ENCODE assay signal across 14 cellular contexts in genomic region chr7:139563856-139564255, GRCh38. TPM values are rescaled to one million over a fixed set of nuclear protein-coding genes. Genes with fewer than 3 reads are reported as not detected.
DNase-seq lines count a peak whose midpoint lies in the region; ATAC-seq and TF ChIP-seq lines count a peak whose summit lies in the region.
"Had no signal": no experiment of that assay in that cellular context is flagged by ENCODE, and none has a peak within 500 bp of the region (broad histone marks: within the 10 kb centered on the region; RNA-seq: fewer than 3 reads in every experiment).

No MANE protein-coding gene starts in this region.

- TF ChIP-seq CTCF in WERI-Rb-1 (IDR thresholded peaks at IDR 0.05; ENCODE audit: low read depth, low read length), result no peak
- TF ChIP-seq CTCF in PC-3 (conservative IDR thresholded peaks at IDR 0.05; ENCODE audit: low read depth, low read length), result no peak

- BruUV-seq in PC-3 (replicated peaks; lab: Mats Ljungman, UMichigan), result no TSS peak

- H2AFZ ChIP-seq in PC-3 (ENCODE audit: low read length), result no peak overlapping the region

- H3K4me3 Mint-ChIP-seq in activated naive CD8-positive, alpha-beta T cell, result no peak overlapping the region
- H3K4me3 Mint-ChIP-seq in activated naive CD8-positive, alpha-beta T cell treated with anti-CD3 and anti-CD28 coated beads for 36 hours, result no peak overlapping the region
- H3K4me3 Mint-ChIP-seq: CD4-positive, alpha-beta memory T cell had no signal

- no peaks in the 10 kb centered on the region for H3K9me2 ChIP-seq in PC-3 (replicated peaks; ENCODE audit: low read length)

- peak overlapping the region; percentile 55 for H3K27ac Mint-ChIP-seq in activated naive CD8-positive, alpha-beta T cell
- no peak overlapping the region for H3K27ac Mint-ChIP-seq in activated naive CD8-positive, alpha-beta T cell treated with anti-CD3 and anti-CD28 coated beads for 36 hours

- H3K4me2 ChIP-seq in BLaER1 treated with 17β-estradiol and CSF1 and Interleukin-3, amounts not matched to agents 10 nM and 100 nM, result peak overlapping the region in 6 of 11 experiments; percentile 46 to 76 (median 62); a peak in 10 of 22 replicates
- no peak overlapping the region for H3K4me2 ChIP-seq in PC-3 (ENCODE audit: low read length)

- H3K79me2 ChIP-seq in PC-3 (ENCODE audit: low read length), result no peaks in the 10 kb centered on the region

- H3K9me3 Mint-ChIP-seq in activated naive CD8-positive, alpha-beta T cell (ENCODE audit: low read depth), result no peaks in the 10 kb centered on the region
- H3K9me3 Mint-ChIP-seq in activated naive CD8-positive, alpha-beta T cell treated with anti-CD3 and anti-CD28 coated beads for 36 hours, result peaks cover 3% of the 10 kb centered on the region

- intact Hi-C loops in PC-3 (cut with micrococcal nuclease), result no loop called here

- CTCF ChIA-PET in PC-3 (lab: Charles Lee), result no interaction called here

- H3K27ac ChIP-seq in BLaER1 treated with 17β-estradiol and CSF1 and Interleukin-3, amounts not matched to agents 10 nM and 100 nM, result 0 out of 22 replicates have a peak overlapping the region, but pooled peaks of 2 of the 11 experiments have one; percentile 41 to 50
- H3K27ac ChIP-seq in WERI-Rb-1 (no peak overlapping the region), PC-3 (ENCODE audit: low read length) (no peak overlapping the region)

- peaks cover 20% of the 10 kb centered on the region for H3K36me3 Mint-ChIP-seq in activated naive CD8-positive, alpha-beta T cell
- H3K36me3 Mint-ChIP-seq in activated naive CD8-positive, alpha-beta T cell treated with anti-CD3 and anti-CD28 coated beads for 36 hours, result peaks cover 12% of the 10 kb centered on the region

- no peak for ATAC-seq in left lobe of liver
- no peak for ATAC-seq in PC-3
- ATAC-seq: HCT116 had no signal

- peaks cover 0 to 10% (median 6%) of the 10 kb centered on the region in 11 experiments; a peak in 7 of 22 replicates for H3K9me3 ChIP-seq in BLaER1 treated with 17β-estradiol and CSF1 and Interleukin-3, amounts not matched to agents 10 nM and 100 nM (replicated peaks in 1 of 11)
- H3K9me3 ChIP-seq in WERI-Rb-1 (ENCODE audit: severe bottlenecking) (no peaks in the 10 kb centered on the region), PC-3 (ENCODE audit: low read length) (no peaks in the 10 kb centered on the region)

- no peaks in the 10 kb centered on the region for H3F3A ChIP-seq in PC-3 (ENCODE audit: low read length, unreplicated experiment)

- H4K20me1 ChIP-seq in BLaER1 treated with 17β-estradiol and CSF1 and Interleukin-3, amounts not matched to agents 10 nM and 100 nM, result peaks cover 0 to 6% (median 0%) of the 10 kb centered on the region in 11 experiments; a peak in 1 of 22 replicates
- H4K20me1 ChIP-seq in PC-3 (ENCODE audit: low read length), result 0 out of 2 replicates have a peak, but pooled peaks cover 4% of the 10 kb centered on the region

- H3K27me3 ChIP-seq in BLaER1 treated with 17β-estradiol and CSF1 and Interleukin-3, amounts not matched to agents 10 nM and 100 nM, result no peaks in the 10 kb centered on the region
- no peaks in the 10 kb centered on the region; the same call in 1 of the 2 replicates for H3K27me3 ChIP-seq in H7 (ENCODE audit: control insufficient read depth, insufficient read depth, low read length)
- H3K27me3 ChIP-seq in WERI-Rb-1 (ENCODE audit: insufficient read depth, low read depth, severe bottlenecking), result no peaks in the 10 kb centered on the region
- no peaks in the 10 kb centered on the region for H3K27me3 ChIP-seq in PC-3 (ENCODE audit: low read length)

- peaks cover 11 to 63% (median 37%) of the 10 kb centered on the region in 11 experiments; a peak in 20 of 22 replicates for H3K36me3 ChIP-seq in BLaER1 treated with 17β-estradiol and CSF1 and Interleukin-3, amounts not matched to agents 10 nM and 100 nM
- no peaks in the 10 kb centered on the region for H3K36me3 ChIP-seq in H7 (replicated peaks; ENCODE audit: control insufficient read depth, insufficient read depth, low read length)
- peaks cover 3% of the 10 kb centered on the region; the same call in 1 of the 2 replicates for H3K36me3 ChIP-seq in WERI-Rb-1
- H3K36me3 ChIP-seq in PC-3 (ENCODE audit: low read depth, low read length), result peaks cover 17% of the 10 kb centered on the region; the same call in 1 of the 2 replicates

- no peak overlapping the region for H3K4me3 ChIP-seq in BLaER1 treated with 17β-estradiol and CSF1 and Interleukin-3, amounts not matched to agents 10 nM and 100 nM
- no peak overlapping the region for H3K4me3 ChIP-seq in H7 (ENCODE audit: insufficient read depth, low read depth, low read length)
- no peak overlapping the region for H3K4me3 ChIP-seq in WERI-Rb-1 (ENCODE audit: low read depth, low read length)
- H3K4me3 ChIP-seq in PC-3 (ENCODE audit: low read length), result no peak overlapping the region

- no peak overlapping the region for H3K9ac ChIP-seq in BLaER1 treated with 17β-estradiol and CSF1 and Interleukin-3, amounts not matched to agents 10 nM and 100 nM
- no peak overlapping the region for H3K9ac ChIP-seq in PC-3 (ENCODE audit: low read length)

- no peak for DNase-seq in activated naive CD8-positive, alpha-beta T cell treated with anti-CD3 and anti-CD28 coated beads for 36 hours
- DNase-seq in H7 (peak; percentile 24), left lobe of liver (ENCODE audit: low spot score) (peak; percentile 11), WERI-Rb-1 (no peak), PC-3 (no peak)
- DNase-seq: ACHN; C1 segment of cervical spinal cord; CD4-positive, alpha-beta memory T cell; COR-L47; GF-D8 had no signal

- H3K4me1 Mint-ChIP-seq in activated naive CD8-positive, alpha-beta T cell (ENCODE audit: low read depth), result peaks cover 29% of the 10 kb centered on the region
- H3K4me1 Mint-ChIP-seq in activated naive CD8-positive, alpha-beta T cell treated with anti-CD3 and anti-CD28 coated beads for 36 hours, result peaks cover 8% of the 10 kb centered on the region

- peaks cover 5% of the 10 kb centered on the region for H3K27me3 Mint-ChIP-seq in activated naive CD8-positive, alpha-beta T cell
- no peaks in the 10 kb centered on the region for H3K27me3 Mint-ChIP-seq in activated naive CD8-positive, alpha-beta T cell treated with anti-CD3 and anti-CD28 coated beads for 36 hours

- peaks cover 10 to 24% (median 16%) of the 10 kb centered on the region in 10 experiments for H3K4me1 ChIP-seq in BLaER1 treated with 17β-estradiol and CSF1 and Interleukin-3, amounts not matched to agents 10 nM and 100 nM
- H3K4me1 ChIP-seq in PC-3 (ENCODE audit: insufficient read depth, low read length), result no peaks in the 10 kb centered on the region

- POLR2A ChIA-PET in PC-3 (lab: Charles Lee; ENCODE audit: unreplicated experiment), result no interaction called here

RNA-seq across cellular contexts. Expression of gene CLEC2L, which starts 40.4 kb away (rescaled TPM):
- total RNA-seq in activated naive CD8-positive, alpha-beta T cell treated with anti-CD3 and anti-CD28 coated beads for 36 hours, result not detected
- not detected in 2 replicates for total RNA-seq in H7 (2014; rRNA removed; shearing (Covaris generic))
- total RNA-seq in left lobe of liver, result not detected
- not detected in 2 replicates for total RNA-seq in PC-3 (2014; rRNA removed)
- total RNA-seq: A172; CD4-positive, alpha-beta memory T cell had no signal

Comparison
In these comparisons a context has a peak if more than half of its experiments do, and no peak if none do; other contexts are left out.
1. DNase-seq: peak in H7 (single experiment) and left lobe of liver (single experiment); none in activated naive CD8-positive, alpha-beta T cell treated with anti-CD3 and anti-CD28 coated beads for 36 hours (single experiment), WERI-Rb-1 (single experiment) and PC-3 (single experiment).